In the genomic region with DNA sequence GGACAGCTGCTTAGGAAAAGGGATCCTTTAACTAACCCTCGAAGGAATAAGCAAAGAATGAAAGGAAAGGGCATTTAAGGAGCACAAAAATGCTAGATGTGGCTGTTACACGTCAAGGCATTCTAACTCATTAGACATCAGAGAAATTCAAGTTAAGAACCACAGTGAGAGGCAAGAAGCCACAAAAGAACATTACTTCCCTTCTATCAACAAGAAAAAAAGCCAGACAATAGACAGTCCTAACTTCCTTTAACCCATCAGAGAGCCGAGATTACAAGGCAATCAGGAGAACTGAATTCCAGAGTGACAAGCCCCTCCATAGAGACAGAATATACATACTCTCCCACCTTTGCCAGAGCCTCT, we compare ENCODE assay signal across 24 cellular contexts.
DNase-seq lines count a peak whose midpoint lies in the region; ATAC-seq, FAIRE-seq and TF ChIP-seq lines count a peak whose summit lies in the region.
"Had no signal": no experiment of that assay in that cellular context is flagged by ENCODE, and none has a peak within 500 bp of the region (broad histone marks: within the 10 kb centered on the region; RNA-seq: fewer than 3 reads in every experiment).

No MANE protein-coding gene starts in this region.

- H3K79me2 ChIP-seq in neural progenitor cell (ENCODE audit: low read depth): no peaks in the 10 kb centered on the region

- peak; percentile 40 for FAIRE-seq in bronchial epithelial cell (lab: Jason Lieb, UNC)
- FAIRE-seq: endothelial cell of umbilical vein, GM12892 had no signal

- TF ChIP-seq CTCF in CD14-positive monocyte (IDR thresholded peaks at IDR 0.05) (no peak), bronchial epithelial cell (IDR thresholded peaks at IDR 0.05; ENCODE audit: insufficient read depth, low read length, severe bottlenecking) (no peak), neural progenitor cell (IDR thresholded peaks at IDR 0.05) (no peak), GM13976 (IDR thresholded peaks at IDR 0.05; ENCODE audit: borderline replicate concordance, control extremely low read depth, extremely low read depth, insufficient read depth, missing control alignments) (no peak)

- H3K36me3 ChIP-seq in bronchial epithelial cell (ENCODE audit: control insufficient read depth, insufficient read depth, low read length) (no peaks in the 10 kb centered on the region), neural progenitor cell (no peaks in the 10 kb centered on the region)
- H3K36me3 ChIP-seq: breast epithelium, transverse colon had no signal

- DNase-seq in CD14-positive monocyte (ENCODE audit: low spot score): no peak
- DNase-seq in LHCN-M2 (ENCODE audit: low read depth): peak; percentile 33
- no peak for DNase-seq in bronchial epithelial cell (ENCODE audit: low read depth)
- no peak for DNase-seq in neural progenitor cell (ENCODE audit: low spot score)
- no peak for DNase-seq in GM13976 (ENCODE audit: low spot score)
- no peak for DNase-seq in left colon
- no peak for DNase-seq in COLO668 (lab: John Stamatoyannopoulos, UW; ENCODE audit: unreplicated experiment)
- DNase-seq in stimulated activated naive CD4-positive, alpha-beta T cell treated with Interleukin-2 at 50 U/mL for 16 hours (lab: John Stamatoyannopoulos, UW): no peak
- DNase-seq: activated CD4-positive, alpha-beta T cell treated with anti-CD3 and anti-CD28 coated beads, Interleukin-2, amount 50 U/mL, for 1 hour; activated CD8-positive, alpha-beta memory T cell treated with anti-CD3 and anti-CD28 coated beads, Interleukin-2, amount 50 U/mL, for 4 hours; COR-L47; DMS79 treated with DMSO at 0.1 percent for 48 hours; GOT3; Karpas-422; NCI-H1436; OCI-M1; stimulated activated CD4-positive, alpha-beta T cell treated with anti-CD3 and anti-CD28 coated beads, Interleukin-1b, Interleukin-23, amount 100 ng/mL, for 48 hours; stimulated activated naive CD8-positive, alpha-beta T cell treated with anti-CD3 and anti-CD28 coated beads, Interleukin-15, Interleukin-2, amounts not matched to agents 100 U/mL and 50 U/mL, for 24 hours; T-cell; transverse colon had no signal

- H3K36me3 Mint-ChIP-seq in CD14-positive monocyte: no peaks in the 10 kb centered on the region
- no peaks in the 10 kb centered on the region for H3K36me3 Mint-ChIP-seq in neural progenitor cell
- H3K36me3 Mint-ChIP-seq: T-cell had no signal

- in situ Hi-C loops in GM13976 (cut with MboI; ENCODE audit: low sequenced_read_pairs, unreplicated experiment): no loop called here

- peaks cover 0 to 25% (median 5%) of the 10 kb centered on the region in 7 donors for H3K9me3 Mint-ChIP-seq in CD14-positive monocyte
- peaks cover under 1% of the 10 kb centered on the region for H3K9me3 Mint-ChIP-seq in neural progenitor cell
- H3K9me3 Mint-ChIP-seq: T-cell had no signal

- H2AFZ ChIP-seq in neural progenitor cell (replicated peaks): peak overlapping the region; percentile 53

- H3K4me3 Mint-ChIP-seq in CD14-positive monocyte (peak overlapping the region in 1 of 2 donors; percentile 73), neural progenitor cell (no peak overlapping the region)
- H3K4me3 Mint-ChIP-seq: T-cell had no signal

- H3K27ac Mint-ChIP-seq in CD14-positive monocyte (peak overlapping the region in 6 of 7 donors; percentile 29 to 76 (median 66)), neural progenitor cell (no peak overlapping the region)
- H3K27ac Mint-ChIP-seq: T-cell had no signal

- H3F3A ChIP-seq in neural progenitor cell (ENCODE audit: low read depth): peaks cover 34% of the 10 kb centered on the region

- H3K4me3 ChIP-seq in bronchial epithelial cell (ENCODE audit: low read depth, low read length) (no peak overlapping the region), neural progenitor cell (no peak overlapping the region)
- H3K4me3 ChIP-seq: breast epithelium, lung, transverse colon had no signal

- H3K4me2 ChIP-seq in neural progenitor cell: peak overlapping the region; percentile 13

- H3K4me1 ChIP-seq in neural progenitor cell: peaks cover 69% of the 10 kb centered on the region
- H3K4me1 ChIP-seq: breast epithelium had no signal

- H3K27me3 ChIP-seq in bronchial epithelial cell (ENCODE audit: control insufficient read depth, insufficient read depth, low read length) (no peaks in the 10 kb centered on the region), neural progenitor cell (no peaks in the 10 kb centered on the region)
- H3K27me3 ChIP-seq: transverse colon had no signal

- H3K4me1 Mint-ChIP-seq in CD14-positive monocyte: peaks cover 72% of the 10 kb centered on the region
- peaks cover 65% of the 10 kb centered on the region for H3K4me1 Mint-ChIP-seq in neural progenitor cell

- peak overlapping the region; percentile 34 for H3K27ac ChIP-seq in neural progenitor cell
- H3K27ac ChIP-seq: breast epithelium, transverse colon had no signal

- no peaks in the 10 kb centered on the region for H4K20me1 ChIP-seq in neural progenitor cell (ENCODE audit: low read depth)

- no peak overlapping the region for H3K9ac ChIP-seq in neural progenitor cell

- no peaks in the 10 kb centered on the region for H3K9me3 ChIP-seq in neural progenitor cell (ENCODE audit: low read depth)
- H3K9me3 ChIP-seq: breast epithelium, transverse colon had no signal

- ATAC-seq in left colon: no peak
- ATAC-seq: stimulated activated naive CD8-positive, alpha-beta T cell treated with anti-CD3 and anti-CD28 coated beads, Interleukin-15, Interleukin-2, amounts not matched to agents 100 U/mL and 50 U/mL, for 24 hours; T-cell had no signal

- intact Hi-C loops in CD14-positive monocyte (cut with micrococcal nuclease): no loop called here
- intact Hi-C loops in left colon (cut with DNase I, micrococcal nuclease): no loop called here

- H3K27me3 Mint-ChIP-seq in CD14-positive monocyte (ENCODE audit: low read depth in 3 of 3) (peaks cover 0 to 3% (median 2%) of the 10 kb centered on the region in 3 donors), neural progenitor cell (ENCODE audit: insufficient read depth, low read depth) (peaks cover 10% of the 10 kb centered on the region)
